Comparison of ENCODE assay signal across 8 cellular contexts in genomic region chr11:46347637-46348311, GRCh38. TPM values are rescaled to one million over a fixed set of nuclear protein-coding genes. Genes with fewer than 3 reads are reported as not detected.
DNase-seq lines count a peak whose midpoint lies in the region; ATAC-seq and TF ChIP-seq lines count a peak whose summit lies in the region.

No MANE protein-coding gene starts in this region.

- peak overlapping the region; percentile 92 for H3K9ac ChIP-seq in OCI-LY1 (ENCODE audit: low read length)

- H3K9me2 ChIP-seq in OCI-LY1 (ENCODE audit: low read depth, low read length) = no peaks in the 10 kb centered on the region

- H3K36me3 ChIP-seq in OCI-LY1 (ENCODE audit: insufficient read depth, low read length) (no peaks in the 10 kb centered on the region), uterus (no peaks in the 10 kb centered on the region)

- peaks cover 68% of the 10 kb centered on the region for H3K4me1 Mint-ChIP-seq in central memory CD8-positive, alpha-beta T cell
- H3K4me1 Mint-ChIP-seq in mesothelial cell of epicardium = peaks cover 42% of the 10 kb centered on the region

- H2AFZ ChIP-seq in OCI-LY1 (ENCODE audit: low read length) = no peak overlapping the region

- H3K27me3 Mint-ChIP-seq in central memory CD8-positive, alpha-beta T cell = no peaks in the 10 kb centered on the region
- no peaks in the 10 kb centered on the region for H3K27me3 Mint-ChIP-seq in mesothelial cell of epicardium (ENCODE audit: low read depth)

- no peaks in the 10 kb centered on the region for H3K79me2 ChIP-seq in OCI-LY1 (ENCODE audit: insufficient read depth, low read length)

- H3K27me3 ChIP-seq in OCI-LY1 (ENCODE audit: insufficient read depth, low read length) = peaks cover 6% of the 10 kb centered on the region
- H3K27me3 ChIP-seq in uterus = no peaks in the 10 kb centered on the region

- H3K9me3 Mint-ChIP-seq in central memory CD8-positive, alpha-beta T cell = no peaks in the 10 kb centered on the region
- H3K9me3 Mint-ChIP-seq in mesothelial cell of epicardium = no peaks in the 10 kb centered on the region

- peaks cover 54% of the 10 kb centered on the region for H3K4me1 ChIP-seq in OCI-LY1 (ENCODE audit: insufficient read depth, low read length, severe bottlenecking)
- peaks cover 0 to 15% of the 10 kb centered on the region in 2 donors for H3K4me1 ChIP-seq in uterus

- no peaks in the 10 kb centered on the region for H4K20me1 ChIP-seq in OCI-LY1 (ENCODE audit: insufficient read depth, low read length)

- peaks cover 38% of the 10 kb centered on the region for H3K36me3 Mint-ChIP-seq in central memory CD8-positive, alpha-beta T cell (ENCODE audit: insufficient read depth)
- H3K36me3 Mint-ChIP-seq in mesothelial cell of epicardium = no peaks in the 10 kb centered on the region

- TF ChIP-seq CTCF in OCI-LY1 (IDR thresholded peaks at IDR 0.05; ENCODE audit: low read length) (no peak), mesothelial cell of epicardium (IDR thresholded peaks at IDR 0.05; ENCODE audit: unreplicated experiment) (no peak), uterus (IDR thresholded peaks at IDR 0.05) (no peak)

- H3K27ac ChIP-seq in OCI-LY1 (ENCODE audit: low read depth, low read length, poor library complexity, severe bottlenecking) = peak overlapping the region; percentile 68
- H3K27ac ChIP-seq in uterus = peak overlapping the region; percentile 48 to 58

- peak overlapping the region; percentile 94 for H3K4me2 ChIP-seq in OCI-LY1 (ENCODE audit: low read length)

- H3K27ac Mint-ChIP-seq in central memory CD8-positive, alpha-beta T cell (ENCODE audit: low read depth) = peak overlapping the region; percentile 90
- no peak overlapping the region for H3K27ac Mint-ChIP-seq in mesothelial cell of epicardium

- no peak for TF ChIP-seq POLR2A in uterus (IDR thresholded peaks at IDR 0.05)

- no peaks in the 10 kb centered on the region for H3F3A ChIP-seq in OCI-LY1 (ENCODE audit: insufficient read depth, low read length)

- intact Hi-C loops in uterus (cut with DNase I; ENCODE audit: low total_unique reads) = no loop called here

- peak overlapping the region; percentile 78 for H3K4me3 Mint-ChIP-seq in central memory CD8-positive, alpha-beta T cell
- peak overlapping the region; percentile 72 for H3K4me3 Mint-ChIP-seq in mesothelial cell of epicardium

- peak overlapping the region; percentile 91 for H3K4me3 ChIP-seq in OCI-LY1 (ENCODE audit: low read depth, low read length, poor library complexity, severe bottlenecking)
- peak overlapping the region; percentile 64 to 86 for H3K4me3 ChIP-seq in uterus

- ATAC-seq in GM21423 (IDR thresholded peaks at IDR 0.05; ENCODE audit: unreplicated experiment) = peak; percentile 0
- ATAC-seq in central memory CD8-positive, alpha-beta T cell (replicated peaks; ENCODE audit: extremely low read depth, poor library complexity, severe bottlenecking) = no peak

- no peaks in the 10 kb centered on the region for H3K9me3 ChIP-seq in OCI-LY1 (ENCODE audit: low read length)
- no peaks in the 10 kb centered on the region for H3K9me3 ChIP-seq in uterus

- DNase-seq in central memory CD8-positive, alpha-beta T cell (ENCODE audit: low spot score in 2 of 2) = no peak
- no peak for DNase-seq in mesothelial cell of epicardium (ENCODE audit: low spot score in 2 of 2, unreplicated experiment in 2 of 2)
- DNase-seq in uterus = peak in 1 of 2 donors; percentile 51
- no peak for DNase-seq in SKM-1 treated with dmso at 0.1 percent for 144 hours (lab: John Stamatoyannopoulos, UW; ENCODE audit: unreplicated experiment)
- no peak for DNase-seq in HuH-7.5 (ENCODE audit: low spot score)
- DNase-seq in stimulated activated CD4-positive, alpha-beta T cell treated with anti-CD3 and anti-CD28 coated beads, Interleukin-12 subunit alpha, Interleukin-12 subunit beta, amount 100 ng/mL, for 4 hours = no peak

RNA-seq across cellular contexts. Expression of gene DGKZ, which starts 0.5 kb away (rescaled TPM):
- total RNA-seq in mesothelial cell of epicardium = 46.3 to 50.6 TPM (median 46.5 TPM) in 3 replicates
- 10 to 100 TPM; 13.5 to 55.3 (median 42.8) TPM for total RNA-seq in uterus

RNA-seq across cellular contexts. Expression of gene MDK, which starts 33.7 kb away (rescaled TPM):
- total RNA-seq in mesothelial cell of epicardium (1,547 to 1,604 TPM (median 1,586 TPM) in 3 replicates), uterus (100 to 1,000 TPM in 2 of 4 donors, 10 to 100 TPM in 2; 61.7 to 305 (median 103) TPM)

RNA-seq across cellular contexts. Expression of gene CHRM4, which starts 43.8 kb away (rescaled TPM):
- total RNA-seq in mesothelial cell of epicardium (0.42 to 0.68 TPM (median 0.51 TPM) in 3 replicates), uterus (under 1 TPM in 2 of 4 donors, not detected in 2; 0.14 to 0.67 TPM)
